In the genomic region with DNA sequence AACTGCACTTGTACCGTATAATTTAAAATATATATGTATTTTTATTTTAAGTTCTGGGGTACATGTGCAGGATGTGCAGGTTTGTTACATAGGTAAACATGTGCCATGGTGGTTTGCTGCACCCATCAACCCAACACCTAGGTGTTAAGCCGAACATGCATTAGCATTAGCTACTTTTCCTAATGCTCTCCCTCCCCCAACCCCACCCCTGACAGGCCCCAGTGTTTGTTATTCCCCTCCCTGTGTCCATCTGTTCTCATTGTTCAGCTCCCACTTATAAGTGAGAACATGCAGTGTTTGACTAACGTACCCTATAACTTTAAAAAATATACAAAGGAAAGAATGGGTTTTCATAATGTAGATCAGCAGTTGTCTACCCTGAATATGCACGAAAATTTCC, we compare ENCODE assay signal across 6 cellular contexts.
DNase-seq lines count a peak whose midpoint lies in the region; TF ChIP-seq lines count a peak whose summit lies in the region.
"Not testable (repeated sequence)": the region's sequence is repeated elsewhere in the genome, so short reads cannot be mapped to it uniquely, and the experiment has no call there.

No MANE protein-coding gene starts in this region.

- WGBS in esophagus muscularis mucosa = 59% methylated on average over 4 of the region's 4 CpGs

- TF ChIP-seq POLR2A in esophagus muscularis mucosa (IDR thresholded peaks at IDR 0.05; ENCODE audit: low read depth) = not testable (repeated sequence)

- not testable (repeated sequence) for H3K36me3 ChIP-seq in esophagus muscularis mucosa

- TF ChIP-seq CTCF in esophagus muscularis mucosa (IDR thresholded peaks at IDR 0.05) = not testable (repeated sequence)

- peak; percentile 57 for DNase-seq in DMS 273 (lab: John Stamatoyannopoulos, UW; ENCODE audit: unreplicated experiment)
- peak in 2 of 3 experiments; percentile 36 to 44 for DNase-seq in NCI-H1417 (lab: John Stamatoyannopoulos, UW)
- DNase-seq in NCI-H524 (lab: John Stamatoyannopoulos, UW) = peak; percentile 67 to 81
- peak; percentile 88 for DNase-seq in NCI-H69 (lab: John Stamatoyannopoulos, UW)
- peak; percentile 73 for DNase-seq in NCI-H82 treated with DMSO at 0.1 percent for 48 hours (lab: John Stamatoyannopoulos, UW; ENCODE audit: unreplicated experiment)
- DNase-seq in esophagus muscularis mucosa (ENCODE audit: extremely low spot score) = peak; percentile 62

- not testable (repeated sequence) for H3K9me3 ChIP-seq in esophagus muscularis mucosa

- TF ChIP-seq EP300 in esophagus muscularis mucosa (IDR thresholded peaks at IDR 0.05) = not testable (repeated sequence)

- not testable (repeated sequence) for H3K27ac ChIP-seq in esophagus muscularis mucosa (replicated peaks in 1 of 4)

- intact Hi-C loops in esophagus muscularis mucosa (cut with DNase I) = not testable (repeated sequence)

- not testable (repeated sequence) for H3K4me3 ChIP-seq in esophagus muscularis mucosa

- not testable (repeated sequence) for H3K27me3 ChIP-seq in esophagus muscularis mucosa

- not testable (repeated sequence) for H3K4me1 ChIP-seq in esophagus muscularis mucosa
